Comparison of ENCODE assay signal across 1 cellular context in the genomic region with DNA sequence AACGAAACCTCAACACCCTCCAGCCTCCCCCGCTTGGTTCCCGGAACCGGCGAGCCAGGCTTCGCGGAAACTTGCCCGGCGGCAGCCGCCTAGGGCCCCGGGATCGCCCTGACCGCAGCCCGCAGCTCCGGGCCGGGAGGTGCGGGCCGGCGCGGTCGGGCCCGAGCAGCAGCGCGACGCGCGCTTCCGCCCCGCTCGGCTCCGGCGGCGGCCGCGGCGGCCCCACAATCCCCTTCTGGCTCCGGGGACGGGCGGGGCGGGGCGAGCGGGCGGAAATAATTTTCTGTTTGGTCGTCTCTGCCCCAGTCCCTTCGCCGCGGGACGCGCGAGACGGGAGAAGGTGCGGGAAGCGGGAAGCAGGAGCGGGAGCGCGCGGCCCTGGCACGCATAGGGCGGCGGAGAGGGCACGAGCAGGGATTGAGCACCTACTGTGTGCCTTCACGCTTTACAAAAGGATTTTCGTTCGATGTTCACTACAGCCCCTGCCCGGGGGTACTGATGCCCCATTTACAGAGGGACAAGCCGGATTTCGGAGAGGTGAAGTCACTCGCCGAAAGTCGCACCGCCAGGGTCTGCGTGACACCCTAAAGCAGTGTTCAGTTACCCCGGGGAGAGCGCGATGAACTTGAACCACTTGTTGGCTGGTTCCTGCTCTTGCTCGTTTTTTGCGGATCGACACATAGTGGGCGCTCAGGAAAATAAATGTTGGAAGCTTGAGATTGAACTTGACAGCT.
TF ChIP-seq lines count a peak whose summit lies in the region.

No MANE protein-coding gene starts in this region.

TF ChIP-seq in HCT116, 20 proteins besides CTCF, POLR2A, EP300 and RAD21 (continued from another document):
- TF ChIP-seq, protein P1, sequence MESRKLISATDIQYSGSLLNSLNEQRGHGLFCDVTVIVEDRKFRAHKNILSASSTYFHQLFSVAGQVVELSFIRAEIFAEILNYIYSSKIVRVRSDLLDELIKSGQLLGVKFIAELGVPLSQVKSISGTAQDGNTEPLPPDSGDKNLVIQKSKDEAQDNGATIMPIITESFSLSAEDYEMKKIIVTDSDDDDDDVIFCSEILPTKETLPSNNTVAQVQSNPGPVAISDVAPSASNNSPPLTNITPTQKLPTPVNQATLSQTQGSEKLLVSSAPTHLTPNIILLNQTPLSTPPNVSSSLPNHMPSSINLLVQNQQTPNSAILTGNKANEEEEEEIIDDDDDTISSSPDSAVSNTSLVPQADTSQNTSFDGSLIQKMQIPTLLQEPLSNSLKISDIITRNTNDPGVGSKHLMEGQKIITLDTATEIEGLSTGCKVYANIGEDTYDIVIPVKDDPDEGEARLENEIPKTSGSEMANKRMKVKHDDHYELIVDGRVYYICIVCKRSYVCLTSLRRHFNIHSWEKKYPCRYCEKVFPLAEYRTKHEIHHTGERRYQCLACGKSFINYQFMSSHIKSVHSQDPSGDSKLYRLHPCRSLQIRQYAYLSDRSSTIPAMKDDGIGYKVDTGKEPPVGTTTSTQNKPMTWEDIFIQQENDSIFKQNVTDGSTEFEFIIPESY (IDR thresholded peaks at IDR 0.05; ENCODE audit: extremely low read depth, insufficient replicate concordance, low read length) = peak; percentile 90
- TF ChIP-seq ZFX (IDR thresholded peaks at IDR 0.05) (peak; percentile 73; the same call in 1 of the 2 replicates), ATF3 (IDR thresholded peaks at IDR 0.05) (no peak), SIN3A (IDR thresholded peaks at IDR 0.05; ENCODE audit: low read depth) (peak; percentile 72; the same call in 1 of the 2 replicates), TCF7L2 (IDR thresholded peaks at IDR 0.05; ENCODE audit: borderline replicate concordance, extremely low read depth, insufficient read depth, insufficient read length) (peak; percentile 13), EZH2phosphoT487 (IDR thresholded peaks at IDR 0.05; ENCODE audit: borderline replicate concordance) (no peak), MAX (IDR thresholded peaks at IDR 0.05) (peak; percentile 88)
